ENCODE assay signal across 25 cellular contexts in genomic region chr17:9981344-9981915, GRCh38.
"Had no signal": no experiment of that assay in that cellular context is flagged by ENCODE, and none has a peak within 500 bp of the region (broad histone marks: within the 10 kb centered on the region; RNA-seq: fewer than 3 reads in every experiment).

No MANE protein-coding gene starts in this region.

- H3K27me3 ChIP-seq: ascending aorta, body of pancreas, SJCRH30 had no signal

- H3K4me3 ChIP-seq: ascending aorta, body of pancreas, SJCRH30 had no signal

- DNase-seq: activated CD4-positive, alpha-beta memory T cell treated with anti-CD3 and anti-CD28 coated beads, Interleukin-2, amount 10 ng/mL, durations not matched to agents 7 days and 5 days; activated CD4-positive, alpha-beta T cell treated with anti-CD3 and anti-CD28 coated beads, Interleukin-2, amount 10 ng/mL, durations not matched to agents 7 days and 5 days; activated CD4-positive, CD25-positive, alpha-beta regulatory T cell; activated gamma-delta T cell; activated naive CD4-positive, alpha-beta T cell treated with anti-CD3 and anti-CD28 coated beads for 36 hours; activated naive CD8-positive, alpha-beta T cell treated with anti-CD3 and anti-CD28 coated beads for 36 hours; activated T-cell treated with anti-CD3 and anti-CD28 coated beads for 4 hours; activated T-cell treated with anti-CD3 and anti-CD28 coated beads, Interleukin-2, amount 50 U/mL, for 48 hours; KG1; NCI-H1048; NCI-H146; NCI-H187 treated with DMSO at 0.1 percent for 48 hours; NCI-H2107; NCI-H2171 treated with DMSO at 0.1 percent for 48 hours; NCI-H226; NK-92 treated with Interleukin-12 subunit alpha and Interleukin-12 subunit beta, amount 100 ng/mL, for 24 hours; SJCRH30; SK-N-SH; T-helper 1 cell had no signal

- H3K36me3 Mint-ChIP-seq: activated naive CD8-positive, alpha-beta T cell treated with anti-CD3 and anti-CD28 coated beads for 36 hours had no signal

- ATAC-seq: activated T-helper 17 cell treated with anti-CD3 and anti-CD28 coated beads, Interleukin-2, amount 50 U/mL, for 72 hours; body of pancreas; Right ventricle myocardium inferior had no signal

- H3K9ac ChIP-seq: SK-N-SH had no signal

- H3K27ac Mint-ChIP-seq: activated CD4-positive, alpha-beta memory T cell treated with anti-CD3 and anti-CD28 coated beads, Interleukin-2, amount 10 ng/mL, durations not matched to agents 7 days and 5 days; activated CD4-positive, alpha-beta T cell treated with anti-CD3 and anti-CD28 coated beads, Interleukin-2, amount 10 ng/mL, durations not matched to agents 7 days and 5 days; activated naive CD4-positive, alpha-beta T cell treated with anti-CD3 and anti-CD28 coated beads for 36 hours; activated naive CD8-positive, alpha-beta T cell treated with anti-CD3 and anti-CD28 coated beads for 36 hours; activated T-helper 17 cell treated with anti-CD3 and anti-CD28 coated beads, Interleukin-2, amount 50 U/mL, for 72 hours had no signal

- H3K36me3 ChIP-seq: ascending aorta, SJCRH30 had no signal

- H3K4me3 Mint-ChIP-seq: activated CD4-positive, alpha-beta memory T cell treated with anti-CD3 and anti-CD28 coated beads, Interleukin-2, amount 10 ng/mL, durations not matched to agents 7 days and 5 days; activated CD4-positive, alpha-beta T cell treated with anti-CD3 and anti-CD28 coated beads, Interleukin-2, amount 10 ng/mL, durations not matched to agents 7 days and 5 days; activated naive CD4-positive, alpha-beta T cell treated with anti-CD3 and anti-CD28 coated beads for 36 hours; activated naive CD8-positive, alpha-beta T cell treated with anti-CD3 and anti-CD28 coated beads for 36 hours; activated T-helper 17 cell treated with anti-CD3 and anti-CD28 coated beads, Interleukin-2, amount 50 U/mL, for 72 hours; central memory CD8-positive, alpha-beta T cell had no signal

- H3K4me1 ChIP-seq: ascending aorta, body of pancreas, SJCRH30 had no signal

- H3K9me3 ChIP-seq: ascending aorta, body of pancreas, SJCRH30, SK-N-SH had no signal

- H3K4me2 ChIP-seq: SK-N-SH had no signal

- H3K9me3 Mint-ChIP-seq: activated CD4-positive, alpha-beta memory T cell treated with anti-CD3 and anti-CD28 coated beads, Interleukin-2, amount 10 ng/mL, durations not matched to agents 7 days and 5 days; activated CD4-positive, alpha-beta T cell treated with anti-CD3 and anti-CD28 coated beads, Interleukin-2, amount 10 ng/mL, durations not matched to agents 7 days and 5 days; activated naive CD4-positive, alpha-beta T cell treated with anti-CD3 and anti-CD28 coated beads for 36 hours; activated naive CD8-positive, alpha-beta T cell treated with anti-CD3 and anti-CD28 coated beads for 36 hours; activated T-helper 17 cell treated with anti-CD3 and anti-CD28 coated beads, Interleukin-2, amount 50 U/mL, for 72 hours; central memory CD8-positive, alpha-beta T cell had no signal

- H3K27me3 Mint-ChIP-seq: activated CD4-positive, alpha-beta memory T cell treated with anti-CD3 and anti-CD28 coated beads, Interleukin-2, amount 10 ng/mL, durations not matched to agents 7 days and 5 days; activated CD4-positive, alpha-beta T cell treated with anti-CD3 and anti-CD28 coated beads, Interleukin-2, amount 10 ng/mL, durations not matched to agents 7 days and 5 days; activated naive CD8-positive, alpha-beta T cell treated with anti-CD3 and anti-CD28 coated beads for 36 hours; activated T-helper 17 cell treated with anti-CD3 and anti-CD28 coated beads, Interleukin-2, amount 50 U/mL, for 72 hours; central memory CD8-positive, alpha-beta T cell had no signal

- H3K4me1 Mint-ChIP-seq: activated CD4-positive, alpha-beta memory T cell treated with anti-CD3 and anti-CD28 coated beads, Interleukin-2, amount 10 ng/mL, durations not matched to agents 7 days and 5 days; activated CD4-positive, alpha-beta T cell treated with anti-CD3 and anti-CD28 coated beads, Interleukin-2, amount 10 ng/mL, durations not matched to agents 7 days and 5 days; activated T-helper 17 cell treated with anti-CD3 and anti-CD28 coated beads, Interleukin-2, amount 50 U/mL, for 72 hours had no signal

- H3K27ac ChIP-seq: ascending aorta, body of pancreas, SJCRH30, VCaP had no signal
